ENCODE assay signal across 23 cellular contexts in genomic region chr6:160367798-160368547, GRCh38. TPM values are rescaled to one million over a fixed set of nuclear protein-coding genes. Genes with fewer than 3 reads are reported as not detected.
"Had no signal": no experiment of that assay in that cellular context is flagged by ENCODE, and none has a peak within 500 bp of the region (broad histone marks: within the 10 kb centered on the region; RNA-seq: fewer than 3 reads in every experiment).

No MANE protein-coding gene starts in this region.

- H3K27ac ChIP-seq: foreskin keratinocyte, hepatocyte, sigmoid colon, thoracic aorta had no signal

- H3K4me1 Mint-ChIP-seq: activated CD4-positive, alpha-beta memory T cell treated with anti-CD3 and anti-CD28 coated beads, Interleukin-2, amount 10 ng/mL, durations not matched to agents 7 days and 5 days; brain; naive B cell; stimulated activated naive B cell treated with anti-CD40 and anti-IgM and Interleukin-4, amounts not matched to agents 10 μg/mL and 1 μg/mL and 100 μg/mL, for 72 hours had no signal

- H3K36me3 Mint-ChIP-seq: brain; naive B cell; stimulated activated naive B cell treated with anti-CD40 and anti-IgM and Interleukin-4, amounts not matched to agents 10 μg/mL and 1 μg/mL and 100 μg/mL, for 72 hours; type B pancreatic cell had no signal

- H3K9me3 ChIP-seq: thoracic aorta had no signal

- DNase-seq: activated CD4-positive, alpha-beta memory T cell treated with anti-CD3 and anti-CD28 coated beads, Interleukin-2, amount 10 ng/mL, durations not matched to agents 7 days and 5 days; activated CD4-positive, alpha-beta T cell treated with anti-CD3 and anti-CD28 coated beads for 48 hours; activated CD4-positive, CD25-positive, alpha-beta regulatory T cell; activated effector memory CD4-positive, alpha-beta T cell treated with Interleukin-2 at 50 U/mL for 16 hours; activated naive CD4-positive, alpha-beta T cell treated with anti-CD3 and anti-CD28 coated beads for 36 hours; activated T-cell treated with anti-CD3 and anti-CD28 coated beads, Interleukin-2, amount 50 U/mL, for 72 hours; anterior cingulate cortex; erythroblast; foreskin keratinocyte; kidney glomerular epithelial cell; mesenchymal stem cell; naive B cell; retina; sigmoid colon; stimulated activated CD4-positive, alpha-beta T cell treated with anti-CD3 and anti-CD28 coated beads, Interleukin-15, amount 100 ng/mL, for 24 hours; stimulated activated naive B cell treated with anti-CD40 and anti-IgM and Interleukin-4, amounts not matched to agents 10 μg/mL and 1 μg/mL and 100 μg/mL, for 72 hours had no signal

- H3K4me3 ChIP-seq: hepatocyte, sigmoid colon, smooth muscle cell, thoracic aorta had no signal

- H3K4me1 ChIP-seq: foreskin keratinocyte, sigmoid colon had no signal

- H3K4me2 ChIP-seq: hepatocyte, smooth muscle cell had no signal

- H3K36me3 ChIP-seq: sigmoid colon, thoracic aorta had no signal

- H2AFZ ChIP-seq: hepatocyte had no signal

- H3K4me3 Mint-ChIP-seq: activated CD4-positive, alpha-beta memory T cell treated with anti-CD3 and anti-CD28 coated beads, Interleukin-2, amount 10 ng/mL, durations not matched to agents 7 days and 5 days; activated naive CD4-positive, alpha-beta T cell treated with anti-CD3 and anti-CD28 coated beads for 36 hours; activated T-cell treated with anti-CD3 and anti-CD28 coated beads, Interleukin-2, amount 50 U/mL, for 72 hours; brain; stimulated activated naive B cell treated with anti-CD40 and anti-IgM and Interleukin-4, amounts not matched to agents 10 μg/mL and 1 μg/mL and 100 μg/mL, for 72 hours; T-helper 1 cell treated with Interleukin-12 subunit alpha and Interleukin-12 subunit beta and Interleukin-4 antibody, amounts not matched to agents 30 μg/mL and 1 μg/mL, for 36 hours; type B pancreatic cell had no signal

- H3K9me3 Mint-ChIP-seq: activated CD4-positive, alpha-beta memory T cell treated with anti-CD3 and anti-CD28 coated beads, Interleukin-2, amount 10 ng/mL, durations not matched to agents 7 days and 5 days; T-helper 1 cell treated with Interleukin-12 subunit alpha and Interleukin-12 subunit beta and Interleukin-4 antibody, amounts not matched to agents 30 μg/mL and 1 μg/mL, for 36 hours had no signal

- ATAC-seq: activated T-cell treated with anti-CD3 and anti-CD28 coated beads, Interleukin-2, amount 50 U/mL, for 72 hours; stimulated activated naive B cell treated with anti-CD40 and anti-IgM and Interleukin-4, amounts not matched to agents 10 μg/mL and 1 μg/mL and 100 μg/mL, for 72 hours had no signal

- H3K27me3 ChIP-seq: foreskin keratinocyte, hepatocyte, sigmoid colon had no signal

- H3K27ac Mint-ChIP-seq: activated CD4-positive, alpha-beta memory T cell treated with anti-CD3 and anti-CD28 coated beads, Interleukin-2, amount 10 ng/mL, durations not matched to agents 7 days and 5 days; activated naive CD4-positive, alpha-beta T cell treated with anti-CD3 and anti-CD28 coated beads for 36 hours; activated T-cell treated with anti-CD3 and anti-CD28 coated beads, Interleukin-2, amount 50 U/mL, for 72 hours; brain; stimulated activated naive B cell treated with anti-CD40 and anti-IgM and Interleukin-4, amounts not matched to agents 10 μg/mL and 1 μg/mL and 100 μg/mL, for 72 hours; T-helper 1 cell treated with Interleukin-12 subunit alpha and Interleukin-12 subunit beta and Interleukin-4 antibody, amounts not matched to agents 30 μg/mL and 1 μg/mL, for 36 hours; type B pancreatic cell had no signal

RNA-seq across cellular contexts. Expression of gene SLC22A3, which starts 19.8 kb away (rescaled TPM):
- total RNA-seq: activated CD4-positive, alpha-beta memory T cell treated with anti-CD3 and anti-CD28 coated beads, Interleukin-2, amount 10 ng/mL, durations not matched to agents 7 days and 5 days; activated naive CD4-positive, alpha-beta T cell treated with anti-CD3 and anti-CD28 coated beads for 36 hours; activated T-cell treated with anti-CD3 and anti-CD28 coated beads, Interleukin-2, amount 50 U/mL, for 72 hours had no signal
- polyA plus RNA-seq: neural cell had no signal
